In the genomic region with DNA sequence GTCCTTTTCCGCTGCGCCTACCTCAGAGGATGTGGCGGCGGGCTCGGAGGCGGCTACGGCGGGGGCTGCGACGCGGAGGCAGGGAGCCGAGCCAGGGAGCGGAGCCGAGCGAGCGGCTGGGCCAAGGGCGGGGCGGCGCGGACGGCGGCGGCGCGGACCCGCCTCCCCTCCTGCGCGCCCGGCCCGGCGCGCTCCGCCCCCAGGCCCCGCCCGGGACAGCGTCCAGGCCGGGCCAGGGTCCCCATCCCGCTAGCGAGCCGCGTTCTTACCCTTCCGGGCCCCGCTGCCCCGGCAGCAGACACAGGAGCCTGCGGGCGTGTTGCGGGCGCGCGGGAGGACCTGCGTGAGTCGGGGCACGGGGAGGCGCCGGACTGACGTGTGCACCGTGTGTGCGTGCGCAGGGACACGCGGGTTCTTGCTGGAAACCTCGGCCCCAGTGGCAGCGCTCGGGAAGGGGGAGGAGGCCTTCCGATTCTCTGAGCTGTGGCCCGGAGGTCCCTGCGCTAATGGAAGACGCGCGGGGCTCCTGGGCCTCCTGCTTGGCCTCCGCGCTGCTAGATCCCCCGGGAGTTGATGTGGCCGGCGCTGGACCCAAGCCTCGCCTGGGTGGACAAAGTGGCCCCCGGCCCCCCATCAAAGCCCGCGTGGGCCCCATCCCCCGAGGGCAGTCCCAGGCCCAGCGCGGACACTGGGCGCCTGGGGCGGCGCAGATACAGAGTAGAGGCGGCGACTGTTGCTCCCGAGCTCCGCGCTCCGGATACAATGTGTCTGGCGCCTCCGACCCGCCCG, we compare ENCODE assay signal across 8 cellular contexts. TPM values are rescaled to one million over a fixed set of nuclear protein-coding genes. Genes with fewer than 3 reads are reported as not detected.
DNase-seq lines count a peak whose midpoint lies in the region; ATAC-seq and TF ChIP-seq lines count a peak whose summit lies in the region.

A gene with protein sequence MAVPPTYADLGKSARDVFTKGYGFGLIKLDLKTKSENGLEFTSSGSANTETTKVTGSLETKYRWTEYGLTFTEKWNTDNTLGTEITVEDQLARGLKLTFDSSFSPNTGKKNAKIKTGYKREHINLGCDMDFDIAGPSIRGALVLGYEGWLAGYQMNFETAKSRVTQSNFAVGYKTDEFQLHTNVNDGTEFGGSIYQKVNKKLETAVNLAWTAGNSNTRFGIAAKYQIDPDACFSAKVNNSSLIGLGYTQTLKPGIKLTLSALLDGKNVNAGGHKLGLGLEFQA (minus strand): TSS at position 350 of the 789 bp plus-strand sequence. CDS start 11,963 bp downstream, outside the sequence.

- H3K36me3 ChIP-seq in BLaER1 (peaks cover 29% of the 10 kb centered on the region), endocrine pancreas (ENCODE audit: control insufficient read depth, insufficient read depth, low read length) (no peaks in the 10 kb centered on the region), mesodermal cell (ENCODE audit: control insufficient read depth, insufficient read depth, low read length) (peaks cover 32% of the 10 kb centered on the region)

- H3K27ac ChIP-seq in BLaER1 (peak within 1 kb of the TSS; percentile 100), mesodermal cell (ENCODE audit: low read depth, low read length, severe bottlenecking) (peak within 1 kb of the TSS; percentile 89)

- peak within 1 kb of the TSS; percentile 95 for H3K4me2 ChIP-seq in BLaER1

- peak; percentile 64 for TF ChIP-seq POLR2A in GM19099 (IDR thresholded peaks at IDR 0.05; ENCODE audit: extremely low read depth, insufficient read length, low read depth)

- peak; percentile 53 for ATAC-seq in HG03378 (IDR thresholded peaks at IDR 0.05; ENCODE audit: unreplicated experiment)

- H3K27me3 ChIP-seq in BLaER1, result no peaks in the 10 kb centered on the region
- no peaks in the 10 kb centered on the region for H3K27me3 ChIP-seq in endocrine pancreas (ENCODE audit: control insufficient read depth, insufficient read depth, low read length)

- DNase-seq in NCI-H82 (lab: John Stamatoyannopoulos, UW), result peak; percentile 84
- peak; percentile 56 to 79 (median 69) for DNase-seq in activated CD8-positive, alpha-beta memory T cell treated with anti-CD3 and anti-CD28 coated beads for 48 hours (ENCODE audit: low read depth in 2 of 3, low spot score in 2 of 3)
- DNase-seq in stimulated activated CD8-positive, alpha-beta memory T cell treated with anti-CD3 and anti-CD28 coated beads, Interleukin-15, amount 100 ng/mL, for 48 hours (ENCODE audit: low read depth in 2 of 2), result peak; percentile 71 to 77

- H3K9me3 ChIP-seq in BLaER1 (no peaks in the 10 kb centered on the region), endocrine pancreas (ENCODE audit: control insufficient read depth, low read length) (no peaks in the 10 kb centered on the region), mesodermal cell (ENCODE audit: control insufficient read depth, low read length) (no peaks in the 10 kb centered on the region)

- peaks cover 51% of the 10 kb centered on the region for H3K4me1 ChIP-seq in BLaER1
- H3K4me1 ChIP-seq in endocrine pancreas (ENCODE audit: control insufficient read depth, insufficient read depth, low read length), result no peaks in the 10 kb centered on the region
- peaks cover 13% of the 10 kb centered on the region for H3K4me1 ChIP-seq in mesodermal cell (ENCODE audit: control insufficient read depth, insufficient read depth, low read length, poor library complexity, severe bottlenecking)

- 0% methylated on average over 83 to 88 of the region's 95 CpGs for WGBS in mesodermal cell (ENCODE audit: insufficient coverage in 2 of 2), 2 experiments

- H3K4me3 ChIP-seq in BLaER1 (peak within 1 kb of the TSS; percentile 94), endocrine pancreas (ENCODE audit: control insufficient read depth, insufficient read depth, low read length) (peak within 1 kb of the TSS; percentile 58), mesodermal cell (ENCODE audit: extremely low read depth, insufficient read depth, low read length, poor library complexity, severe bottlenecking) (peak within 1 kb of the TSS; percentile 74)

- H3K9ac ChIP-seq in BLaER1, result peak within 1 kb of the TSS; percentile 96
- H3K9ac ChIP-seq in endocrine pancreas (ENCODE audit: control insufficient read depth, insufficient read depth, low read length), result peak within 1 kb of the TSS; percentile 80

- peaks cover 42% of the 10 kb centered on the region for H4K20me1 ChIP-seq in BLaER1

RNA-seq across cellular contexts. Expression of the gene that starts here (rescaled TPM):
- 215 TPM for polyA plus RNA-seq in mesodermal cell (2013, experiment 1 of 2)
- 190 TPM for polyA plus RNA-seq in mesodermal cell (2013, experiment 2 of 2)

Comparison
In these comparisons a context has a peak if more than half of its experiments do, and no peak if none do; other contexts are left out.
1. Peak in every context shown above with its lines: DNase-seq, ATAC-seq, H3K4me3 ChIP-seq and H3K27ac ChIP-seq.